1 cellular context compared by ENCODE assay signal in the genomic region with DNA sequence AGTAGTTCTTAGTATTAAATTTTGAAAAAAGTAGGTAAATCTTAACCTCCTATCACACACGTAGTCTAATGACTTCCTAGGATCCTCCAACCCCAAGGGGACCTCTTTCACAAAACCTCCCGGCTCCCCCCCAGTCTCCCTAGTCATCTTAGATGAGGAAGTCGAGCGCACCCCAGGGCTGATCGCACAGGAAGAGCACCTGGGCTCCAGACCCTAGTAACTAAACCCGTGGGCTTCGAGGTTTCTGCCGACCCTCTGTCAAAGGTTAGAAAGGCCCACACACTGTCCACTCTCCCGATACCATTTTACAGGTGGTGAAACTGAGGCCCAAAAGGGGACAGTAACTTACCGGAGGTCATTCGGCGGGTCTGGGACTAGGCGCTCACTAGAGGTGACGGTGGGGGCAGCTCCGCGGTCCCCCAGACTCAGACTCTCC.
TF ChIP-seq lines count a peak whose summit lies in the region.

No MANE protein-coding gene starts in this region.

TF ChIP-seq in K562, 482 proteins besides CTCF, POLR2A, EP300 and RAD21 (continued from another document and continues in another):
- TF ChIP-seq, protein P1, sequence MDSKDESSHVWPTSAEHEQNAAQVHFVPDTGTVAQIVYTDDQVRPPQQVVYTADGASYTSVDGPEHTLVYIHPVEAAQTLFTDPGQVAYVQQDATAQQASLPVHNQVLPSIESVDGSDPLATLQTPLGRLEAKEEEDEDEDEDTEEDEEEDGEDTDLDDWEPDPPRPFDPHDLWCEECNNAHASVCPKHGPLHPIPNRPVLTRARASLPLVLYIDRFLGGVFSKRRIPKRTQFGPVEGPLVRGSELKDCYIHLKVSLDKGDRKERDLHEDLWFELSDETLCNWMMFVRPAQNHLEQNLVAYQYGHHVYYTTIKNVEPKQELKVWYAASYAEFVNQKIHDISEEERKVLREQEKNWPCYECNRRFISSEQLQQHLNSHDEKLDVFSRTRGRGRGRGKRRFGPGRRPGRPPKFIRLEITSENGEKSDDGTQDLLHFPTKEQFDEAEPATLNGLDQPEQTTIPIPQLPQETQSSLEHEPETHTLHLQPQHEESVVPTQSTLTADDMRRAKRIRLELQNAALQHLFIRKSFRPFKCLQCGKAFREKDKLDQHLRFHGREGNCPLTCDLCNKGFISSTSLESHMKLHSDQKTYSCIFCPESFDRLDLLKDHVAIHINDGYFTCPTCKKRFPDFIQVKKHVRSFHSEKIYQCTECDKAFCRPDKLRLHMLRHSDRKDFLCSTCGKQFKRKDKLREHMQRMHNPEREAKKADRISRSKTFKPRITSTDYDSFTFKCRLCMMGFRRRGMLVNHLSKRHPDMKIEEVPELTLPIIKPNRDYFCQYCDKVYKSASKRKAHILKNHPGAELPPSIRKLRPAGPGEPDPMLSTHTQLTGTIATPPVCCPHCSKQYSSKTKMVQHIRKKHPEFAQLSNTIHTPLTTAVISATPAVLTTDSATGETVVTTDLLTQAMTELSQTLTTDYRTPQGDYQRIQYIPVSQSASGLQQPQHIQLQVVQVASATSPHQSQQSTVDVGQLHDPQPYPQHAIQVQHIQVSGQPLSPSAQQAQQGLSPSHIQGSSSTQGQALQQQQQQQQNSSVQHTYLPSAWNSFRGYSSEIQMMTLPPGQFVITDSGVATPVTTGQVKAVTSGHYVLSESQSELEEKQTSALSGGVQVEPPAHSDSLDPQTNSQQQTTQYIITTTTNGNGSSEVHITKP (IDR thresholded peaks at IDR 0.05; ENCODE audit: partially characterized antibody): no peak
- TF ChIP-seq MYC (IDR thresholded peaks at IDR 0.05; ENCODE audit: low read depth, low read length) (no peak), MYC (CRISPR knock-in tag; IDR thresholded peaks at IDR 0.05; ENCODE audit: borderline replicate concordance, low read depth) (no peak), RFX1 (IDR thresholded peaks at IDR 0.05) (no peak), SUPT5H (IDR thresholded peaks at IDR 0.05) (peak; percentile 13), ELF4 (CRISPR knock-in tag; IDR thresholded peaks at IDR 0.05) (no peak), KDM1A (IDR thresholded peaks at IDR 0.05) (peak; percentile 63 to 78), RBM15 (IDR thresholded peaks at IDR 0.05; ENCODE audit: insufficient read depth, low read length) (no peak), CSDE1 (IDR thresholded peaks at IDR 0.05) (no peak), ZNF699 (CRISPR knock-in tag; IDR thresholded peaks at IDR 0.05; ENCODE audit: insufficient replicate concordance) (no peak), GTF2E2 (tag; IDR thresholded peaks at IDR 0.05) (no peak), GATA2 (CRISPR knock-in tag; IDR thresholded peaks at IDR 0.05) (no peak), ZNF444 (CRISPR knock-in tag; IDR thresholded peaks at IDR 0.05) (no peak), NCOR1 (IDR thresholded peaks at IDR 0.05) (no peak), FOXK1 (CRISPR knock-in tag; IDR thresholded peaks at IDR 0.05; ENCODE audit: borderline replicate concordance) (no peak), ZNF239 (CRISPR knock-in tag; IDR thresholded peaks at IDR 0.05) (no peak), ARID1B (IDR thresholded peaks at IDR 0.05) (no peak), ERF (CRISPR knock-in tag; IDR thresholded peaks at IDR 0.05) (0 out of 2 replicates have a peak, but pooled peaks have one; percentile 53), PHF20 (IDR thresholded peaks at IDR 0.05; ENCODE audit: partially characterized antibody) (no peak), HMG20B (CRISPR knock-in tag; IDR thresholded peaks at IDR 0.05) (no peak), RHOXF2B (CRISPR knock-in tag; conservative IDR thresholded peaks at IDR 0.05) (no peak), GTF2F1 (IDR thresholded peaks at IDR 0.05; ENCODE audit: low read depth, low read length) (no peak), ZNF3 (CRISPR knock-in tag; IDR thresholded peaks at IDR 0.05) (no peak)
- TF ChIP-seq, protein P2, sequence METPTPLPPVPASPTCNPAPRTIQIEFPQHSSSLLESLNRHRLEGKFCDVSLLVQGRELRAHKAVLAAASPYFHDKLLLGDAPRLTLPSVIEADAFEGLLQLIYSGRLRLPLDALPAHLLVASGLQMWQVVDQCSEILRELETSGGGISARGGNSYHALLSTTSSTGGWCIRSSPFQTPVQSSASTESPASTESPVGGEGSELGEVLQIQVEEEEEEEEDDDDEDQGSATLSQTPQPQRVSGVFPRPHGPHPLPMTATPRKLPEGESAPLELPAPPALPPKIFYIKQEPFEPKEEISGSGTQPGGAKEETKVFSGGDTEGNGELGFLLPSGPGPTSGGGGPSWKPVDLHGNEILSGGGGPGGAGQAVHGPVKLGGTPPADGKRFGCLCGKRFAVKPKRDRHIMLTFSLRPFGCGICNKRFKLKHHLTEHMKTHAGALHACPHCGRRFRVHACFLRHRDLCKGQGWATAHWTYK (CRISPR knock-in tag; IDR thresholded peaks at IDR 0.05): no peak; the same call in 1 of the 2 replicates
- TF ChIP-seq, protein P3, sequence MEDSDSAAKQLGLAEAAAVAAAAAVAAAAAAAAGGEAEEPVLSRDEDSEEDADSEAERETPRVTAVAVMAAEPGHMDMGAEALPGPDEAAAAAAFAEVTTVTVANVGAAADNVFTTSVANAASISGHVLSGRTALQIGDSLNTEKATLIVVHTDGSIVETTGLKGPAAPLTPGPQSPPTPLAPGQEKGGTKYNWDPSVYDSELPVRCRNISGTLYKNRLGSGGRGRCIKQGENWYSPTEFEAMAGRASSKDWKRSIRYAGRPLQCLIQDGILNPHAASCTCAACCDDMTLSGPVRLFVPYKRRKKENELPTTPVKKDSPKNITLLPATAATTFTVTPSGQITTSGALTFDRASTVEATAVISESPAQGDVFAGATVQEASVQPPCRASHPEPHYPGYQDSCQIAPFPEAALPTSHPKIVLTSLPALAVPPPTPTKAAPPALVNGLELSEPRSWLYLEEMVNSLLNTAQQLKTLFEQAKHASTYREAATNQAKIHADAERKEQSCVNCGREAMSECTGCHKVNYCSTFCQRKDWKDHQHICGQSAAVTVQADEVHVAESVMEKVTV (CRISPR knock-in tag; IDR thresholded peaks at IDR 0.05): no peak
- TF ChIP-seq, protein P4, sequence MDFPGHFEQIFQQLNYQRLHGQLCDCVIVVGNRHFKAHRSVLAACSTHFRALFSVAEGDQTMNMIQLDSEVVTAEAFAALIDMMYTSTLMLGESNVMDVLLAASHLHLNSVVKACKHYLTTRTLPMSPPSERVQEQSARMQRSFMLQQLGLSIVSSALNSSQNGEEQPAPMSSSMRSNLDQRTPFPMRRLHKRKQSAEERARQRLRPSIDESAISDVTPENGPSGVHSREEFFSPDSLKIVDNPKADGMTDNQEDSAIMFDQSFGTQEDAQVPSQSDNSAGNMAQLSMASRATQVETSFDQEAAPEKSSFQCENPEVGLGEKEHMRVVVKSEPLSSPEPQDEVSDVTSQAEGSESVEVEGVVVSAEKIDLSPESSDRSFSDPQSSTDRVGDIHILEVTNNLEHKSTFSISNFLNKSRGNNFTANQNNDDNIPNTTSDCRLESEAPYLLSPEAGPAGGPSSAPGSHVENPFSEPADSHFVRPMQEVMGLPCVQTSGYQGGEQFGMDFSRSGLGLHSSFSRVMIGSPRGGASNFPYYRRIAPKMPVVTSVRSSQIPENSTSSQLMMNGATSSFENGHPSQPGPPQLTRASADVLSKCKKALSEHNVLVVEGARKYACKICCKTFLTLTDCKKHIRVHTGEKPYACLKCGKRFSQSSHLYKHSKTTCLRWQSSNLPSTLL (IDR thresholded peaks at IDR 0.05): no peak
- TF ChIP-seq, protein P5, sequence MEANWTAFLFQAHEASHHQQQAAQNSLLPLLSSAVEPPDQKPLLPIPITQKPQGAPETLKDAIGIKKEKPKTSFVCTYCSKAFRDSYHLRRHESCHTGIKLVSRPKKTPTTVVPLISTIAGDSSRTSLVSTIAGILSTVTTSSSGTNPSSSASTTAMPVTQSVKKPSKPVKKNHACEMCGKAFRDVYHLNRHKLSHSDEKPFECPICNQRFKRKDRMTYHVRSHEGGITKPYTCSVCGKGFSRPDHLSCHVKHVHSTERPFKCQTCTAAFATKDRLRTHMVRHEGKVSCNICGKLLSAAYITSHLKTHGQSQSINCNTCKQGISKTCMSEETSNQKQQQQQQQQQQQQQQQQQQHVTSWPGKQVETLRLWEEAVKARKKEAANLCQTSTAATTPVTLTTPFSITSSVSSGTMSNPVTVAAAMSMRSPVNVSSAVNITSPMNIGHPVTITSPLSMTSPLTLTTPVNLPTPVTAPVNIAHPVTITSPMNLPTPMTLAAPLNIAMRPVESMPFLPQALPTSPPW (CRISPR knock-in tag; IDR thresholded peaks at IDR 0.05): 0 out of 2 replicates have a peak, but pooled peaks have one; percentile 18
- TF ChIP-seq, protein P6, sequence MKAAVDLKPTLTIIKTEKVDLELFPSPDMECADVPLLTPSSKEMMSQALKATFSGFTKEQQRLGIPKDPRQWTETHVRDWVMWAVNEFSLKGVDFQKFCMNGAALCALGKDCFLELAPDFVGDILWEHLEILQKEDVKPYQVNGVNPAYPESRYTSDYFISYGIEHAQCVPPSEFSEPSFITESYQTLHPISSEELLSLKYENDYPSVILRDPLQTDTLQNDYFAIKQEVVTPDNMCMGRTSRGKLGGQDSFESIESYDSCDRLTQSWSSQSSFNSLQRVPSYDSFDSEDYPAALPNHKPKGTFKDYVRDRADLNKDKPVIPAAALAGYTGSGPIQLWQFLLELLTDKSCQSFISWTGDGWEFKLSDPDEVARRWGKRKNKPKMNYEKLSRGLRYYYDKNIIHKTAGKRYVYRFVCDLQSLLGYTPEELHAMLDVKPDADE (conservative IDR thresholded peaks at IDR 0.05; ENCODE audit: control insufficient read depth, low read depth, low read length): no peak
- TF ChIP-seq, protein P7, sequence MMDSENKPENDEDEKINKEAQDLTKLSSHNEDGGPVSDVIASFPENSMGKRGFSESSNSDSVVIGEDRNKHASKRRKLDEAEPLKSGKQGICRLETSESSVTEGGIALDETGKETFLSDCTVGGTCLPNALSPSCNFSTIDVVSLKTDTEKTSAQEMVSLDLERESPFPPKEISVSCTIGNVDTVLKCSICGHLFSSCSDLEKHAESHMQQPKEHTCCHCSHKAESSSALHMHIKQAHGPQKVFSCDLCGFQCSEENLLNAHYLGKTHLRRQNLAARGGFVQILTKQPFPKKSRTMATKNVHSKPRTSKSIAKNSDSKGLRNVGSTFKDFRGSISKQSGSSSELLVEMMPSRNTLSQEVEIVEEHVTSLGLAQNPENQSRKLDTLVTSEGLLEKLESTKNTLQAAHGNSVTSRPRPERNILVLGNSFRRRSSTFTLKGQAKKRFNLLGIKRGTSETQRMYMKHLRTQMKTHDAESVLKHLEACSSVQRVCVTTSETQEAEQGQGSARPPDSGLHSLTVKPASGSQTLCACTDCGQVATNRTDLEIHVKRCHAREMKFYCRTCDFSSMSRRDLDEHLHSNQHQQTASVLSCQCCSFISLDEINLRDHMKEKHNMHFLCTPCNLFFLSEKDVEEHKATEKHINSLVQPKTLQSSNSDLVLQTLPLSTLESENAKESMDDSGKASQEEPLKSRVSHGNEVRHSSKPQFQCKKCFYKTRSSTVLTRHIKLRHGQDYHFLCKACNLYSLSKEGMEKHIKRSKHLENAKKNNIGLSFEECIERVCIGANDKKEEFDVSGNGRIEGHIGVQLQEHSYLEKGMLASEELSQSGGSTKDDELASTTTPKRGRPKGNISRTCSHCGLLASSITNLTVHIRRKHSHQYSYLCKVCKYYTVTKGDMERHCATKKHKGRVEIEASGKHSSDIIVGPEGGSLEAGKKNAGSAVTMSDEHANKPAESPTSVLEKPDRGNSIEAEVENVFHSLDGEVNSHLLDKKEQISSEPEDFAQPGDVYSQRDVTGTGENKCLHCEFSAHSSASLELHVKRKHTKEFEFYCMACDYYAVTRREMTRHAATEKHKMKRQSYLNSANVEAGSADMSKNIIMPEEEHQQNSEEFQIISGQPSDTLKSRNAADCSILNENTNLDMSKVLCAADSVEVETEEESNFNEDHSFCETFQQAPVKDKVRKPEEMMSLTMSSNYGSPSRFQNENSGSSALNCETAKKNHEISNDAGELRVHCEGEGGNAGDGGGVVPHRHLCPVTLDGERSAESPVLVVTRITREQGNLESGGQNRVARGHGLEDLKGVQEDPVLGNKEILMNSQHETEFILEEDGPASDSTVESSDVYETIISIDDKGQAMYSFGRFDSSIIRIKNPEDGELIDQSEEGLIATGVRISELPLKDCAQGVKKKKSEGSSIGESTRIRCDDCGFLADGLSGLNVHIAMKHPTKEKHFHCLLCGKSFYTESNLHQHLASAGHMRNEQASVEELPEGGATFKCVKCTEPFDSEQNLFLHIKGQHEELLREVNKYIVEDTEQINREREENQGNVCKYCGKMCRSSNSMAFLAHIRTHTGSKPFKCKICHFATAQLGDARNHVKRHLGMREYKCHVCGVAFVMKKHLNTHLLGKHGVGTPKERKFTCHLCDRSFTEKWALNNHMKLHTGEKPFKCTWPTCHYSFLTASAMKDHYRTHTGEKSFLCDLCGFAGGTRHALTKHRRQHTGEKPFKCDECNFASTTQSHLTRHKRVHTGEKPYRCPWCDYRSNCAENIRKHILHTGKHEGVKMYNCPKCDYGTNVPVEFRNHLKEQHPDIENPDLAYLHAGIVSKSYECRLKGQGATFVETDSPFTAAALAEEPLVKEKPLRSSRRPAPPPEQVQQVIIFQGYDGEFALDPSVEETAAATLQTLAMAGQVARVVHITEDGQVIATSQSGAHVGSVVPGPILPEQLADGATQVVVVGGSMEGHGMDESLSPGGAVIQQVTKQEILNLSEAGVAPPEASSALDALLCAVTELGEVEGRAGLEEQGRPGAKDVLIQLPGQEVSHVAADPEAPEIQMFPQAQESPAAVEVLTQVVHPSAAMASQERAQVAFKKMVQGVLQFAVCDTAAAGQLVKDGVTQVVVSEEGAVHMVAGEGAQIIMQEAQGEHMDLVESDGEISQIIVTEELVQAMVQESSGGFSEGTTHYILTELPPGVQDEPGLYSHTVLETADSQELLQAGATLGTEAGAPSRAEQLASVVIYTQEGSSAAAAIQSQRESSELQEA (IDR thresholded peaks at IDR 0.05; ENCODE audit: low read depth): no peak
- TF ChIP-seq, protein P8, sequence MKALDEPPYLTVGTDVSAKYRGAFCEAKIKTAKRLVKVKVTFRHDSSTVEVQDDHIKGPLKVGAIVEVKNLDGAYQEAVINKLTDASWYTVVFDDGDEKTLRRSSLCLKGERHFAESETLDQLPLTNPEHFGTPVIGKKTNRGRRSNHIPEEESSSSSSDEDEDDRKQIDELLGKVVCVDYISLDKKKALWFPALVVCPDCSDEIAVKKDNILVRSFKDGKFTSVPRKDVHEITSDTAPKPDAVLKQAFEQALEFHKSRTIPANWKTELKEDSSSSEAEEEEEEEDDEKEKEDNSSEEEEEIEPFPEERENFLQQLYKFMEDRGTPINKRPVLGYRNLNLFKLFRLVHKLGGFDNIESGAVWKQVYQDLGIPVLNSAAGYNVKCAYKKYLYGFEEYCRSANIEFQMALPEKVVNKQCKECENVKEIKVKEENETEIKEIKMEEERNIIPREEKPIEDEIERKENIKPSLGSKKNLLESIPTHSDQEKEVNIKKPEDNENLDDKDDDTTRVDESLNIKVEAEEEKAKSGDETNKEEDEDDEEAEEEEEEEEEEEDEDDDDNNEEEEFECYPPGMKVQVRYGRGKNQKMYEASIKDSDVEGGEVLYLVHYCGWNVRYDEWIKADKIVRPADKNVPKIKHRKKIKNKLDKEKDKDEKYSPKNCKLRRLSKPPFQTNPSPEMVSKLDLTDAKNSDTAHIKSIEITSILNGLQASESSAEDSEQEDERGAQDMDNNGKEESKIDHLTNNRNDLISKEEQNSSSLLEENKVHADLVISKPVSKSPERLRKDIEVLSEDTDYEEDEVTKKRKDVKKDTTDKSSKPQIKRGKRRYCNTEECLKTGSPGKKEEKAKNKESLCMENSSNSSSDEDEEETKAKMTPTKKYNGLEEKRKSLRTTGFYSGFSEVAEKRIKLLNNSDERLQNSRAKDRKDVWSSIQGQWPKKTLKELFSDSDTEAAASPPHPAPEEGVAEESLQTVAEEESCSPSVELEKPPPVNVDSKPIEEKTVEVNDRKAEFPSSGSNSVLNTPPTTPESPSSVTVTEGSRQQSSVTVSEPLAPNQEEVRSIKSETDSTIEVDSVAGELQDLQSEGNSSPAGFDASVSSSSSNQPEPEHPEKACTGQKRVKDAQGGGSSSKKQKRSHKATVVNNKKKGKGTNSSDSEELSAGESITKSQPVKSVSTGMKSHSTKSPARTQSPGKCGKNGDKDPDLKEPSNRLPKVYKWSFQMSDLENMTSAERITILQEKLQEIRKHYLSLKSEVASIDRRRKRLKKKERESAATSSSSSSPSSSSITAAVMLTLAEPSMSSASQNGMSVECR (CRISPR knock-in tag; IDR thresholded peaks at IDR 0.05): no peak
